ENCODE assay signal across 1 cellular context in the genomic region with DNA sequence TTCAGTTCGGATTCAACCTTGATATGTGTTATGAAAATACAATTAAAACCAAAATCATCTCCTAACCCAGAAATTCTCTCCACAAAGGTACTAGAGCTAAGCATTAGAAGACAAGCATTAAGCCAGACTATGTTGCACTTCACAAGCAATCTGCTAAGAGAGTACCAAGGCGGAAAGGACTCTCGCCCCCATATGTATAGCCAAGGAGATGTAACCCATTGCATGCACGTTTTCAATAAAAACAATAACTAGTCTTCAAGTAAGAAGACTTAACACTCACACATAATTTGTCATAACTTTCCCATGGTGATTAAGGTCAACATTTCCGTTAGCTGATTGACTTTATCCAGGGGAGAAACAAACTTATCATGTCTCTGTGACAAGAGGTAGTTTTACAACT.
A peak's percentile ranks its signal among the peaks of the same experiment; 100 is the strongest.
TF ChIP-seq lines count a peak whose summit lies in the region.

No MANE protein-coding gene starts in this region.

TF ChIP-seq in K562, 482 proteins besides CTCF, POLR2A, EP300 and RAD21 (continued from another document):
- TF ChIP-seq MAZ (CRISPR knock-in tag; conservative IDR thresholded peaks at IDR 0.05 in 1 of 2, IDR thresholded peaks at IDR 0.05 in 1 of 2), result 0 out of 4 replicates have a peak, but pooled peaks of 1 of the 2 experiments have one; percentile 24
